Comparison of ENCODE assay signal across 20 cellular contexts in the genomic region with DNA sequence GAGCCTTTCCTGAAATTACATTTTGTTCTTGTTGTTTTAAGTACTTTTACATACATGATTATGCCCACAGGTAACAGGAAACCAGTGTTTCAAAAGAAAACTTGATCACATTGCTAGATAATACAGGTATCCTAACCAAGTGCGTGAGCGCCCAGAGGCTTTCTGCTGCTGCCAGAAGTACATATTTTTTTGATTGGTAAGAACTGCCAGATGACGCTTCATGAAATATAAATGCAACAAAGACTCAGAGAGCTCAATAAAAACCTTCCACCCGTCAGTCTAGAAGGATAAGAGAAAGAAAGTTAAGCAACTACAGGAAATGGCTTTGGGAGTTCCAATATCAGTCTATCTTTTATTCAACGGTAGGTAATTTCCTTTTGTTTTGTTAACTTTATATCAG. TPM values are rescaled to one million over a fixed set of nuclear protein-coding genes. Genes with fewer than 3 reads are reported as not detected.
DNase-seq lines count a peak whose midpoint lies in the region; ATAC-seq and TF ChIP-seq lines count a peak whose summit lies in the region.
"Had no signal": no experiment of that assay in that cellular context is flagged by ENCODE, and none has a peak within 500 bp of the region (broad histone marks: within the 10 kb centered on the region; RNA-seq: fewer than 3 reads in every experiment).

A gene with protein sequence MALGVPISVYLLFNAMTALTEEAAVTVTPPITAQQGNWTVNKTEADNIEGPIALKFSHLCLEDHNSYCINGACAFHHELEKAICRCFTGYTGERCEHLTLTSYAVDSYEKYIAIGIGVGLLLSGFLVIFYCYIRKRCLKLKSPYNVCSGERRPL (plus strand): TSS at position 256 of the 400 bp plus-strand sequence. CDS start 64 bp downstream, at position 320.

- H3K27me3 ChIP-seq in osteoblast (ENCODE audit: insufficient read depth, low read length): no peaks in the 10 kb centered on the region
- H3K27me3 ChIP-seq: stomach had no signal

- POLR2A ChIA-PET in activated CD4-positive, alpha-beta T cell treated with anti-CD3 and anti-CD28 coated beads for 36 hours (lab: Charles Lee): no interaction called here

- H3K9me3 ChIP-seq in osteoblast (ENCODE audit: low read depth, low read length): no peaks in the 10 kb centered on the region
- H3K9me3 ChIP-seq: stomach had no signal

- H3K27me3 Mint-ChIP-seq in activated CD4-positive, alpha-beta T cell treated with anti-CD3 and anti-CD28 coated beads for 36 hours: no peaks in the 10 kb centered on the region
- H3K27me3 Mint-ChIP-seq: IgD-negative memory B cell had no signal

- no peak within 1 kb of the TSS for H3K4me3 Mint-ChIP-seq in activated CD4-positive, alpha-beta T cell treated with anti-CD3 and anti-CD28 coated beads for 36 hours
- H3K4me3 Mint-ChIP-seq: IgD-negative memory B cell had no signal

- no peaks in the 10 kb centered on the region for H3K9me3 Mint-ChIP-seq in activated CD4-positive, alpha-beta T cell treated with anti-CD3 and anti-CD28 coated beads for 36 hours (ENCODE audit: low read depth)
- H3K9me3 Mint-ChIP-seq: IgD-negative memory B cell had no signal

- no peaks in the 10 kb centered on the region for H4K20me1 ChIP-seq in osteoblast (ENCODE audit: insufficient read depth, low read length)

- DNase-seq in activated CD4-positive, alpha-beta T cell treated with anti-CD3 and anti-CD28 coated beads for 36 hours: peak; percentile 16
- no peak for DNase-seq in activated CD4-positive, alpha-beta T cell treated with anti-CD3 and anti-CD28 coated beads, Interleukin-2, amount 50 U/mL, for 1 hour
- DNase-seq in NCI-H460 (ENCODE audit: extremely low read depth, low read depth) (peak; percentile 54), osteoblast (ENCODE audit: insufficient read length, low spot score, missing footprints) (no peak), NCI-H446 (lab: John Stamatoyannopoulos, UW) (no peak)
- peak; percentile 30 for DNase-seq in central memory CD4-positive, alpha-beta T cell
- DNase-seq in stimulated activated CD4-positive, alpha-beta T cell treated with anti-CD3 and anti-CD28 coated beads, Interleukin-2, amount 100 ng/mL, for 24 hours: no peak
- DNase-seq: 8988T; activated CD8-positive, alpha-beta memory T cell treated with anti-CD3 and anti-CD28 coated beads for 24 hours; caudate nucleus; COR-L47; HCEC 1CT; NCI-H1092; nucleus accumbens; OCI-M1; stomach had no signal

- H3K27ac ChIP-seq in osteoblast (ENCODE audit: low read depth, low read length): peak within 1 kb of the TSS; percentile 36
- H3K27ac ChIP-seq: skin epidermis, stomach had no signal

- H3K36me3 ChIP-seq in osteoblast (ENCODE audit: insufficient read depth, low read length): no peaks in the 10 kb centered on the region
- H3K36me3 ChIP-seq: stomach had no signal

- H3K27ac Mint-ChIP-seq in activated CD4-positive, alpha-beta T cell treated with anti-CD3 and anti-CD28 coated beads for 36 hours: peak within 1 kb of the TSS; percentile 3
- H3K27ac Mint-ChIP-seq: IgD-negative memory B cell had no signal

- no peaks in the 10 kb centered on the region for H3K79me2 ChIP-seq in osteoblast (ENCODE audit: insufficient read depth, low read length)

- peaks cover 14% of the 10 kb centered on the region for H3K4me1 Mint-ChIP-seq in activated CD4-positive, alpha-beta T cell treated with anti-CD3 and anti-CD28 coated beads for 36 hours

- CTCF ChIA-PET in activated CD4-positive, alpha-beta T cell treated with anti-CD3 and anti-CD28 coated beads for 36 hours (lab: Charles Lee): interaction anchor here (1.2 to 1.6 kb wide), 3 partner anchors 31 to 367 kb away, joined by 3 to 5 read pairs (median 4); no protein-coding TSS in a partner anchor

- TF ChIP-seq CTCF in osteoblast (IDR thresholded peaks at IDR 0.05; ENCODE audit: extremely low read depth, low read depth, low read length): no peak

- H3K4me3 ChIP-seq in osteoblast (ENCODE audit: insufficient read depth, low read length): peak within 1 kb of the TSS; percentile 32
- H3K4me3 ChIP-seq: stomach had no signal

- intact Hi-C loops in activated CD4-positive, alpha-beta T cell treated with anti-CD3 and anti-CD28 coated beads for 36 hours (cut with DNase I, micrococcal nuclease): no loop called here

- no peak within 1 kb of the TSS for H2AFZ ChIP-seq in osteoblast (ENCODE audit: low read length)

- peak; percentile 44 for ATAC-seq in activated CD4-positive, alpha-beta T cell treated with anti-CD3 and anti-CD28 coated beads for 36 hours
- no peak for ATAC-seq in GM19023 (IDR thresholded peaks at IDR 0.05; ENCODE audit: unreplicated experiment)

- H3K4me1 ChIP-seq in osteoblast (ENCODE audit: insufficient read depth, low read length): no peaks in the 10 kb centered on the region
- H3K4me1 ChIP-seq: stomach had no signal

- H3K4me2 ChIP-seq in osteoblast (ENCODE audit: insufficient read depth, low read length): peak within 1 kb of the TSS; percentile 55

- no peaks in the 10 kb centered on the region for H3K36me3 Mint-ChIP-seq in activated CD4-positive, alpha-beta T cell treated with anti-CD3 and anti-CD28 coated beads for 36 hours (ENCODE audit: low read depth)
- H3K36me3 Mint-ChIP-seq: IgD-negative memory B cell had no signal

RNA-seq across cellular contexts. Expression of the gene that starts here (rescaled TPM):
- total RNA-seq in activated CD4-positive, alpha-beta T cell treated with anti-CD3 and anti-CD28 coated beads for 36 hours: under 1 TPM in 1 of 2 experiments, not detected in 1; 0.14 TPM
- total RNA-seq in NCI-H460 (2014; rRNA removed; shearing (Covaris generic)): 146 and 176 TPM in 2 replicates
- polyA plus RNA-seq in NCI-H460 (2014; cell fraction: nucleus; rRNA removed): 71.6 and 113 TPM in 2 replicates
- 1.1 and 1.2 TPM in 2 replicates for total RNA-seq in osteoblast
- total RNA-seq: G401 had no signal
- polyA plus RNA-seq: IgD-negative memory B cell had no signal

Comparison
In these comparisons a context has a peak if more than half of its experiments do, and no peak if none do; other contexts are left out.
1. RNA of the gene that starts here (total RNA-seq): 146 to 176 TPM in NCI-H460; 1.1 to 1.2 TPM in osteoblast and 0.14 TPM in activated CD4-positive, alpha-beta T cell treated with anti-CD3 and anti-CD28 coated beads for 36 hours; every median in the first group is over 10 times any median in the second.
2. Peak in DNase-seq and ATAC-seq in activated CD4-positive, alpha-beta T cell treated with anti-CD3 and anti-CD28 coated beads for 36 hours; RNA of the gene not detected or under 1 TPM.
3. DNase-seq: peak in NCI-H460 (single experiment) and central memory CD4-positive, alpha-beta T cell (single experiment); none in activated CD4-positive, alpha-beta T cell treated with anti-CD3 and anti-CD28 coated beads, Interleukin-2, amount 50 U/mL, for 1 hour (single experiment), osteoblast (single experiment), stimulated activated CD4-positive, alpha-beta T cell treated with anti-CD3 and anti-CD28 coated beads, Interleukin-2, amount 100 ng/mL, for 24 hours (0 of 2) and NCI-H446 (0 of 2).